10 cellular contexts compared by ENCODE assay signal in the genomic region with DNA sequence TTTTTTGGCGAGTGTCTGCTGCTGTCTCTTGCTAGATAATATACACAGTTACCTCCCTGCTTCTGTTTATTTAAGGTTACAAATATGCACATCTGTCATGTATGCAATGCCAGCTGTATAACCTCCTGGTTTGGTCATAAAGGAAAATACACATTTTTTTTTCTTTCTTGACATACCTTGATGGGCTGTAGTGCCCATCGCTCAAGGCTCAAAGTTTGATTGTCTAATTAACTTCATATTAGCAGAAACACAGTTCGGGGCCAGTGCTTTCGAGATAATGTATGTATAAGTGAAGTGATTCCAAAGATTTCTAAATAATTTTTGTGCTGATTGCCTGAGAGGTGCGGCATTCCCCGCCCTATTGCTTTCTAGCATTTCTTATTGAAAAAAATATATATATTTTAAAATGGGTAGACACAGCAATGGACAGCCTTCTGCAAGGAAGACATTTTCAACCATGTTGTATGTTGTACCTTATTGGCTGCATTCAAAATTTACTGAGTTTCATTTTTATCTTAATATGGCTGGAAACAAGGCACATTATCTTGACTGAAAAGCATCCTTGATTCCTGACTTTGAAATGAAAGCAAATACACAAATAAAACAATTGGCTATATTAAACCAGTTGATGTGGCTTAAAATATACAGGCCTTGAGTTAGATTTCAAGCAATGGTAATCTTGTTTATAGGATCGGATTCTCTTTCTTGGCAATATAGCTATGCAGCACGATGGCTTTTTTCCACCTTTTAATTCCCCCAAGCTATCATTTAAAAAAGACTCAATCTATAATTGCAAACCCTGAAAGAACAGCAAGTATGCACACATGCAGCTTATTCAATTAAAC.
A peak's percentile ranks its signal among the peaks of the same experiment; 100 is the strongest.
DNase-seq lines count a peak whose midpoint lies in the region; FAIRE-seq and TF ChIP-seq lines count a peak whose summit lies in the region.
"Had no signal": no experiment of that assay in that cellular context is flagged by ENCODE, and none has a peak within 500 bp of the region (broad histone marks: within the 10 kb centered on the region; RNA-seq: fewer than 3 reads in every experiment).

No MANE protein-coding gene starts in this region.

- no peak for TF ChIP-seq CTCF in GM06990 (IDR thresholded peaks at IDR 0.05; ENCODE audit: insufficient read depth, low read length, poor library complexity, severe bottlenecking)
- no peak for TF ChIP-seq CTCF in KMS-11 (conservative IDR thresholded peaks at IDR 0.05; ENCODE audit: low read depth, low read length)
- TF ChIP-seq CTCF in astrocyte (IDR thresholded peaks at IDR 0.05; ENCODE audit: insufficient read depth, low read depth, low read length): no peak
- no peak for TF ChIP-seq CTCF in nephron progenitor cell (IDR thresholded peaks at IDR 0.05)

- DNase-seq in GM06990 (ENCODE audit: extremely low read depth, insufficient read length): no peak
- peak; percentile 15 for DNase-seq in astrocyte (ENCODE audit: low read depth)
- DNase-seq in nephron progenitor cell: no peak
- no peak for DNase-seq in NCI-H146 treated with DMSO at 0.1 percent for 48 hours (lab: John Stamatoyannopoulos, UW; ENCODE audit: unreplicated experiment)
- no peak for DNase-seq in OCI-M1 (lab: John Stamatoyannopoulos, UW)
- DNase-seq in trophoblast cell: no peak
- DNase-seq: KBM-7, mesendoderm, spleen had no signal

- H4K12ac ChIP-seq in trophoblast cell (ENCODE audit: low read depth, low read length): no peak overlapping the region

- H3K9ac ChIP-seq in KMS-11 (peak overlapping the region; percentile 98), astrocyte (ENCODE audit: low read length) (peak overlapping the region; percentile 91), trophoblast cell (ENCODE audit: low read length) (no peak overlapping the region)

- no peak overlapping the region for H3K14ac ChIP-seq in trophoblast cell (ENCODE audit: low read length)

- WGBS in trophoblast cell (ENCODE audit: extremely low coverage, insufficient coverage, insufficient read length): no CpG with 5 or more reads among the region's 8 CpGs

- H3K27me3 Mint-ChIP-seq in astrocyte (ENCODE audit: low read depth, unreplicated experiment) (peaks cover 67% of the 10 kb centered on the region), nephron progenitor cell (ENCODE audit: low read depth, poor library complexity) (peaks cover 100% of the 10 kb centered on the region)

- no peak overlapping the region for H3K4ac ChIP-seq in trophoblast cell (ENCODE audit: low read depth, low read length)

- no peak for FAIRE-seq in astrocyte (lab: Jason Lieb, UNC)

- H3K79me2 ChIP-seq in KMS-11 (ENCODE audit: insufficient read depth, low read depth): peaks cover 13% of the 10 kb centered on the region; the same call in 1 of the 2 replicates
- peaks cover 85% of the 10 kb centered on the region for H3K79me2 ChIP-seq in astrocyte (ENCODE audit: insufficient read depth, low read length)
- H3K79me2 ChIP-seq in trophoblast cell (ENCODE audit: control insufficient read depth, insufficient read depth, low read length, poor library complexity): no peaks in the 10 kb centered on the region

- no peak overlapping the region for H4K8ac ChIP-seq in trophoblast cell (ENCODE audit: low read depth, low read length)

- H4K20me1 ChIP-seq in KMS-11 (ENCODE audit: insufficient read depth) (no peaks in the 10 kb centered on the region), astrocyte (ENCODE audit: insufficient read depth, low read length) (peaks cover 6% of the 10 kb centered on the region)

- H3K4me3 ChIP-seq in GM06990 (replicated peaks; ENCODE audit: low read depth, low read length) (peak overlapping the region; percentile 67), KMS-11 (IDR thresholded peaks at IDR 0.05; ENCODE audit: insufficient read depth, low read depth, low read length) (no peak overlapping the region), astrocyte (ENCODE audit: insufficient read depth, low read depth, low read length) (peak overlapping the region; percentile 83), trophoblast cell (ENCODE audit: low read depth, low read length) (no peak overlapping the region)

- H2AFZ ChIP-seq in KMS-11 (ENCODE audit: low read depth): peak overlapping the region; percentile 93; the same call in 1 of the 2 replicates
- no peak overlapping the region for H2AFZ ChIP-seq in astrocyte (ENCODE audit: low read depth, low read length)
- H2AFZ ChIP-seq in trophoblast cell (ENCODE audit: insufficient read depth, low read length, poor library complexity): no peak overlapping the region

- peak overlapping the region; percentile 100 for H3K27ac ChIP-seq in KMS-11
- H3K27ac ChIP-seq in astrocyte (ENCODE audit: low read depth, low read length): peak overlapping the region; percentile 93
- H3K27ac ChIP-seq in trophoblast cell (ENCODE audit: low read depth, low read length): no peak overlapping the region
- H3K27ac ChIP-seq: spleen had no signal

- H3K9me3 ChIP-seq in astrocyte (ENCODE audit: insufficient read depth, low read depth, low read length) (no peaks in the 10 kb centered on the region), trophoblast cell (ENCODE audit: insufficient read depth, low read depth, low read length) (no peaks in the 10 kb centered on the region)

- no peak overlapping the region for H3K18ac ChIP-seq in trophoblast cell (ENCODE audit: low read length)

- H3K4me3 Mint-ChIP-seq in astrocyte (ENCODE audit: unreplicated experiment): peak overlapping the region; percentile 77
- H3K4me3 Mint-ChIP-seq in nephron progenitor cell: peak overlapping the region; percentile 77

- H4K91ac ChIP-seq in trophoblast cell (ENCODE audit: low read depth, low read length): no peak overlapping the region

- H3K4me1 Mint-ChIP-seq in astrocyte (ENCODE audit: low read depth, unreplicated experiment): peaks cover 18% of the 10 kb centered on the region
- H3K4me1 Mint-ChIP-seq in nephron progenitor cell: peaks cover 31% of the 10 kb centered on the region

- H3K9me3 Mint-ChIP-seq in astrocyte (ENCODE audit: unreplicated experiment): no peaks in the 10 kb centered on the region
- no peaks in the 10 kb centered on the region for H3K9me3 Mint-ChIP-seq in nephron progenitor cell

- H3K27me3 ChIP-seq in GM06990 (replicated peaks; ENCODE audit: control insufficient read depth, insufficient read depth, low read length) (no peaks in the 10 kb centered on the region), KMS-11 (ENCODE audit: insufficient read depth, low read depth) (no peaks in the 10 kb centered on the region), astrocyte (ENCODE audit: insufficient read depth, low read length) (peaks cover 12% of the 10 kb centered on the region), trophoblast cell (ENCODE audit: insufficient read depth, low read length) (peaks cover 83% of the 10 kb centered on the region)

- H3K23ac ChIP-seq in trophoblast cell (ENCODE audit: low read length): no peak overlapping the region

- no peaks in the 10 kb centered on the region for H3K36me3 Mint-ChIP-seq in astrocyte (ENCODE audit: low read depth, unreplicated experiment)
- H3K36me3 Mint-ChIP-seq in nephron progenitor cell (ENCODE audit: low read depth): no peaks in the 10 kb centered on the region

- H3K4me2 ChIP-seq in KMS-11: peak overlapping the region; percentile 87
- H3K4me2 ChIP-seq in astrocyte (ENCODE audit: low read length): peak overlapping the region; percentile 91
- H3K4me2 ChIP-seq in trophoblast cell (ENCODE audit: low read length): no peak overlapping the region

- no peak overlapping the region for H2BK12ac ChIP-seq in trophoblast cell (ENCODE audit: low read length)

- no peaks in the 10 kb centered on the region for H3K79me1 ChIP-seq in trophoblast cell (ENCODE audit: low read length)

- no peak overlapping the region for H2BK120ac ChIP-seq in trophoblast cell (ENCODE audit: insufficient read depth, low read length, poor library complexity)

- no peak overlapping the region for H2AK5ac ChIP-seq in trophoblast cell (ENCODE audit: low read length)

- H3K36me3 ChIP-seq in GM06990 (ENCODE audit: control insufficient read depth, insufficient read depth, low read length): no peaks in the 10 kb centered on the region
- no peaks in the 10 kb centered on the region for H3K36me3 ChIP-seq in KMS-11 (ENCODE audit: insufficient read depth)
- H3K36me3 ChIP-seq in astrocyte (ENCODE audit: insufficient read depth, low read length): no peaks in the 10 kb centered on the region
- H3K36me3 ChIP-seq in trophoblast cell (ENCODE audit: control insufficient read depth in 1 of 2, insufficient read depth in 2 of 2, low read length in 2 of 2): no peaks in the 10 kb centered on the region
- H3K36me3 ChIP-seq: spleen had no signal

- H2BK5ac ChIP-seq in trophoblast cell (ENCODE audit: low read depth, low read length, poor library complexity): no peak overlapping the region

- H3K27ac Mint-ChIP-seq in astrocyte (ENCODE audit: unreplicated experiment) (peak overlapping the region; percentile 44), nephron progenitor cell (no peak overlapping the region)

- H3K4me1 ChIP-seq in KMS-11 (ENCODE audit: low read depth, poor library complexity, severe bottlenecking) (peaks cover 40% of the 10 kb centered on the region), astrocyte (ENCODE audit: insufficient read depth, low read length) (peaks cover 35% of the 10 kb centered on the region), trophoblast cell (ENCODE audit: control insufficient read depth in 1 of 2, insufficient read depth in 2 of 2, low read length in 2 of 2) (peaks cover 12 to 16% of the 10 kb centered on the region in 2 experiments)

Comparison
In these comparisons a context has a peak if more than half of its experiments do, and no peak if none do; other contexts are left out.
1. H3K4me3 ChIP-seq: peak in GM06990 (single experiment) and astrocyte (single experiment); none in KMS-11 (single experiment) and trophoblast cell (single experiment).